8 cellular contexts compared by ENCODE assay signal in genomic region chr15:80403712-80404056, GRCh38. TPM values are rescaled to one million over a fixed set of nuclear protein-coding genes. Genes with fewer than 3 reads are reported as not detected.
DNase-seq lines count a peak whose midpoint lies in the region; ATAC-seq and TF ChIP-seq lines count a peak whose summit lies in the region.

No MANE protein-coding gene starts in this region.

- H3K9me3 ChIP-seq in lower lobe of right lung (no peaks in the 10 kb centered on the region), vagina (no peaks in the 10 kb centered on the region)

- TF ChIP-seq POLR2A in vagina (IDR thresholded peaks at IDR 0.05), result no peak

- intact Hi-C loops in lower lobe of right lung (cut with DNase I), result no loop called here
- intact Hi-C loops in vagina (cut with DNase I), result no loop called here

- no peak for DNase-seq in activated naive CD8-positive, alpha-beta T cell treated with anti-CD3 and anti-CD28 coated beads, Interleukin-2, amount 50 U/mL, for 24 hours
- DNase-seq in activated naive CD8-positive, alpha-beta T cell treated with anti-CD3 and anti-CD28 coated beads for 36 hours, result no peak
- DNase-seq in coronary artery (ENCODE audit: low spot score) (no peak), lower lobe of right lung (peak; percentile 51), vagina (ENCODE audit: extremely low spot score in 2 of 2) (no peak)
- DNase-seq in stimulated activated CD4-positive, alpha-beta T cell treated with anti-CD3 and anti-CD28 coated beads, Interleukin-4, amount 100 ng/mL, for 24 hours, result no peak

- no peaks in the 10 kb centered on the region for H3K36me3 Mint-ChIP-seq in activated naive CD8-positive, alpha-beta T cell treated with anti-CD3 and anti-CD28 coated beads, Interleukin-2, amount 50 U/mL, for 24 hours (ENCODE audit: low read depth)
- no peaks in the 10 kb centered on the region for H3K36me3 Mint-ChIP-seq in activated naive CD8-positive, alpha-beta T cell treated with anti-CD3 and anti-CD28 coated beads for 36 hours

- H3K9me3 Mint-ChIP-seq in activated naive CD8-positive, alpha-beta T cell treated with anti-CD3 and anti-CD28 coated beads, Interleukin-2, amount 50 U/mL, for 24 hours, result no peaks in the 10 kb centered on the region
- no peaks in the 10 kb centered on the region for H3K9me3 Mint-ChIP-seq in activated naive CD8-positive, alpha-beta T cell treated with anti-CD3 and anti-CD28 coated beads for 36 hours

- H3K27me3 ChIP-seq in lower lobe of right lung (ENCODE audit: low read depth), result peaks cover 14% of the 10 kb centered on the region
- H3K27me3 ChIP-seq in vagina, result no peaks in the 10 kb centered on the region

- TF ChIP-seq CTCF in coronary artery (IDR thresholded peaks at IDR 0.05) (no peak), lower lobe of right lung (IDR thresholded peaks at IDR 0.05) (no peak), vagina (IDR thresholded peaks at IDR 0.05) (no peak)

- peaks cover 5% of the 10 kb centered on the region for H3K4me1 Mint-ChIP-seq in activated naive CD8-positive, alpha-beta T cell treated with anti-CD3 and anti-CD28 coated beads, Interleukin-2, amount 50 U/mL, for 24 hours
- peaks cover 3% of the 10 kb centered on the region for H3K4me1 Mint-ChIP-seq in activated naive CD8-positive, alpha-beta T cell treated with anti-CD3 and anti-CD28 coated beads for 36 hours

- peak; percentile 19 for ATAC-seq in activated naive CD8-positive, alpha-beta T cell treated with anti-CD3 and anti-CD28 coated beads, Interleukin-2, amount 50 U/mL, for 24 hours
- peak; percentile 75 to 76 for ATAC-seq in lower lobe of right lung
- ATAC-seq in HG03469 (IDR thresholded peaks at IDR 0.05; ENCODE audit: unreplicated experiment), result no peak
- ATAC-seq in HG02623 (IDR thresholded peaks at IDR 0.05; ENCODE audit: unreplicated experiment), result no peak

- peak overlapping the region; percentile 50 to 71 for H3K27ac ChIP-seq in coronary artery
- peak overlapping the region; percentile 41 for H3K27ac ChIP-seq in lower lobe of right lung
- H3K27ac ChIP-seq in vagina, result peak overlapping the region; percentile 45

- peaks cover 4% of the 10 kb centered on the region for H3K4me1 ChIP-seq in lower lobe of right lung
- peaks cover 13% of the 10 kb centered on the region for H3K4me1 ChIP-seq in vagina

- H3K27ac Mint-ChIP-seq in activated naive CD8-positive, alpha-beta T cell treated with anti-CD3 and anti-CD28 coated beads, Interleukin-2, amount 50 U/mL, for 24 hours, result no peak overlapping the region
- no peak overlapping the region for H3K27ac Mint-ChIP-seq in activated naive CD8-positive, alpha-beta T cell treated with anti-CD3 and anti-CD28 coated beads for 36 hours

- H3K36me3 ChIP-seq in lower lobe of right lung (no peaks in the 10 kb centered on the region), vagina (no peaks in the 10 kb centered on the region)

- no peak overlapping the region for H3K4me3 Mint-ChIP-seq in activated naive CD8-positive, alpha-beta T cell treated with anti-CD3 and anti-CD28 coated beads, Interleukin-2, amount 50 U/mL, for 24 hours
- H3K4me3 Mint-ChIP-seq in activated naive CD8-positive, alpha-beta T cell treated with anti-CD3 and anti-CD28 coated beads for 36 hours, result no peak overlapping the region

- H3K4me3 ChIP-seq in coronary artery (peak overlapping the region; percentile 72), lower lobe of right lung (peak overlapping the region; percentile 53), vagina (peak overlapping the region; percentile 50 to 65)

- peaks cover 62% of the 10 kb centered on the region for H3K27me3 Mint-ChIP-seq in activated naive CD8-positive, alpha-beta T cell treated with anti-CD3 and anti-CD28 coated beads, Interleukin-2, amount 50 U/mL, for 24 hours
- H3K27me3 Mint-ChIP-seq in activated naive CD8-positive, alpha-beta T cell treated with anti-CD3 and anti-CD28 coated beads for 36 hours, result peaks cover 71% of the 10 kb centered on the region

RNA-seq across cellular contexts. Expression of gene ARNT2, which starts 0.5 kb away (rescaled TPM):
- not detected for total RNA-seq in activated naive CD8-positive, alpha-beta T cell treated with anti-CD3 and anti-CD28 coated beads for 36 hours
- total RNA-seq in lower lobe of right lung, result 11.4 TPM
- total RNA-seq in vagina, result 8.1 TPM

Comparison
In these comparisons a context has a peak if more than half of its experiments do, and no peak if none do; other contexts are left out.
1. ATAC-seq: peak in activated naive CD8-positive, alpha-beta T cell treated with anti-CD3 and anti-CD28 coated beads, Interleukin-2, amount 50 U/mL, for 24 hours (single experiment) and lower lobe of right lung (2 of 2); none in HG03469 (single experiment) and HG02623 (single experiment).
2. Peak in every context shown above with its lines, with median percentiles within 50 percentile points of each other: H3K27ac ChIP-seq and H3K4me3 ChIP-seq.